ENCODE assay signal across 24 cellular contexts in genomic region chr6:43328528-43328927, GRCh38. TPM values are rescaled to one million over a fixed set of nuclear protein-coding genes. Genes with fewer than 3 reads are reported as not detected.
DNase-seq lines count a peak whose midpoint lies in the region; ATAC-seq and TF ChIP-seq lines count a peak whose summit lies in the region.
"Had no signal": no experiment of that assay in that cellular context is flagged by ENCODE, and none has a peak within 500 bp of the region (broad histone marks: within the 10 kb centered on the region; RNA-seq: fewer than 3 reads in every experiment).

No MANE protein-coding gene starts in this region.

- no peaks in the 10 kb centered on the region for H3K9me3 ChIP-seq in hepatocyte (ENCODE audit: low read depth)
- H3K9me3 ChIP-seq: esophagus squamous epithelium, HAP-1, left lung had no signal

- peak; percentile 52 for ATAC-seq in activated T-helper 17 cell treated with anti-CD3 and anti-CD28 coated beads, Interleukin-2, amount 50 U/mL, for 72 hours (replicated peaks)
- no peak for ATAC-seq in HG03039 (IDR thresholded peaks at IDR 0.05; ENCODE audit: unreplicated experiment)
- ATAC-seq in HG02759 (IDR thresholded peaks at IDR 0.05; ENCODE audit: unreplicated experiment): no peak
- no peak for ATAC-seq in GM19328 (IDR thresholded peaks at IDR 0.05; ENCODE audit: unreplicated experiment)
- ATAC-seq: activated T-cell treated with anti-CD3 and anti-CD28 coated beads, Interleukin-2, amount 50 U/mL, for 4 hours; effector memory CD8-positive, alpha-beta T cell; left lung had no signal

- no peaks in the 10 kb centered on the region for H3K79me2 ChIP-seq in hepatocyte

- H3K4me1 Mint-ChIP-seq in activated T-helper 17 cell treated with anti-CD3 and anti-CD28 coated beads, Interleukin-2, amount 50 U/mL, for 72 hours: peaks cover 14% of the 10 kb centered on the region

- no peak overlapping the region for H3K4me3 Mint-ChIP-seq in activated T-helper 17 cell treated with anti-CD3 and anti-CD28 coated beads, Interleukin-2, amount 50 U/mL, for 72 hours
- H3K4me3 Mint-ChIP-seq: activated CD4-positive, alpha-beta memory T cell treated with anti-CD3 and anti-CD28 coated beads, Interleukin-2, amount 10 ng/mL, durations not matched to agents 7 days and 5 days; activated naive CD4-positive, alpha-beta T cell treated with anti-CD3 and anti-CD28 coated beads, Interleukin-2, amount 50 U/mL, for 24 hours; activated T-cell treated with anti-CD3 and anti-CD28 coated beads, Interleukin-2, amount 50 U/mL, for 4 hours; effector memory CD8-positive, alpha-beta T cell had no signal

- peak; percentile 16 for DNase-seq in DMS53 (lab: John Stamatoyannopoulos, UW)
- DNase-seq in DMS53 treated with DMSO at 0.1 percent for 48 hours (lab: John Stamatoyannopoulos, UW; ENCODE audit: unreplicated experiment): no peak
- peak; percentile 63 for DNase-seq in hepatocyte (ENCODE audit: low spot score)
- DNase-seq in retinal pigment epithelial cell (ENCODE audit: low read depth): peak; percentile 27
- DNase-seq: activated CD4-positive, alpha-beta memory T cell treated with anti-CD3 and anti-CD28 coated beads, Interleukin-2, amount 10 ng/mL, durations not matched to agents 7 days and 5 days; activated T-cell treated with anti-CD3 and anti-CD28 coated beads, Interleukin-2, amount 50 U/mL, for 4 hours; effector memory CD8-positive, alpha-beta T cell; esophagus squamous epithelium; left lung; NCI-H1436; NCI-H526 treated with DMSO at 0.1 percent for 48 hours; SHP77 treated with DMSO at 0.1 percent for 48 hours; stimulated activated CD8-positive, alpha-beta memory T cell treated with anti-CD3 and anti-CD28 coated beads, Interleukin-4, amount 100 ng/mL, for 48 hours; T-helper 2 cell had no signal

- no peaks in the 10 kb centered on the region for H3K36me3 Mint-ChIP-seq in activated T-helper 17 cell treated with anti-CD3 and anti-CD28 coated beads, Interleukin-2, amount 50 U/mL, for 72 hours (ENCODE audit: low read depth)

- WGBS in hepatocyte (ENCODE audit: low lambda C conversion rate, missing lambda C conversion rate): 24% methylated on average over 1 of the region's 1 CpG

- H3K4me2 ChIP-seq in hepatocyte: no peak overlapping the region

- H3K27me3 ChIP-seq in hepatocyte: no peaks in the 10 kb centered on the region
- H3K27me3 ChIP-seq: esophagus squamous epithelium, left lung had no signal

- H3K4me3 ChIP-seq in hepatocyte (no peak overlapping the region), retinal pigment epithelial cell (ENCODE audit: low read length) (no peak overlapping the region)
- H3K4me3 ChIP-seq: esophagus squamous epithelium, HAP-1, left lung had no signal

- no peaks in the 10 kb centered on the region for H3K36me3 ChIP-seq in hepatocyte (replicated peaks; ENCODE audit: insufficient read depth, low read depth)
- H3K36me3 ChIP-seq: HAP-1, left lung had no signal

- H3K9me3 Mint-ChIP-seq in activated T-helper 17 cell treated with anti-CD3 and anti-CD28 coated beads, Interleukin-2, amount 50 U/mL, for 72 hours: no peaks in the 10 kb centered on the region
- H3K9me3 Mint-ChIP-seq: activated CD4-positive, alpha-beta memory T cell treated with anti-CD3 and anti-CD28 coated beads, Interleukin-2, amount 10 ng/mL, durations not matched to agents 7 days and 5 days; activated naive CD4-positive, alpha-beta T cell treated with anti-CD3 and anti-CD28 coated beads, Interleukin-2, amount 50 U/mL, for 24 hours; activated T-cell treated with anti-CD3 and anti-CD28 coated beads, Interleukin-2, amount 50 U/mL, for 4 hours; effector memory CD8-positive, alpha-beta T cell had no signal

- H3K4me1 ChIP-seq in hepatocyte (ENCODE audit: insufficient read depth): peaks cover 4% of the 10 kb centered on the region
- H3K4me1 ChIP-seq: esophagus squamous epithelium, HAP-1 had no signal

- H3K9me2 ChIP-seq in hepatocyte (replicated peaks; ENCODE audit: insufficient read depth): no peaks in the 10 kb centered on the region

- H4K20me1 ChIP-seq in hepatocyte (ENCODE audit: insufficient read depth, poor library complexity, severe bottlenecking): no peaks in the 10 kb centered on the region

- TF ChIP-seq CTCF in hepatocyte (IDR thresholded peaks at IDR 0.05; ENCODE audit: poor library complexity) (no peak), retinal pigment epithelial cell (conservative IDR thresholded peaks at IDR 0.05; ENCODE audit: low read depth, low read length) (no peak)

- H3K27ac Mint-ChIP-seq in activated T-helper 17 cell treated with anti-CD3 and anti-CD28 coated beads, Interleukin-2, amount 50 U/mL, for 72 hours: no peak overlapping the region
- H3K27ac Mint-ChIP-seq: activated CD4-positive, alpha-beta memory T cell treated with anti-CD3 and anti-CD28 coated beads, Interleukin-2, amount 10 ng/mL, durations not matched to agents 7 days and 5 days; activated naive CD4-positive, alpha-beta T cell treated with anti-CD3 and anti-CD28 coated beads, Interleukin-2, amount 50 U/mL, for 24 hours; effector memory CD8-positive, alpha-beta T cell had no signal

- H3K27ac ChIP-seq in hepatocyte: peak overlapping the region; percentile 78
- H3K27ac ChIP-seq: 22Rv1, esophagus squamous epithelium, left lung had no signal

- no peak overlapping the region for H2AFZ ChIP-seq in hepatocyte

- H3K27me3 Mint-ChIP-seq in activated T-helper 17 cell treated with anti-CD3 and anti-CD28 coated beads, Interleukin-2, amount 50 U/mL, for 72 hours: no peaks in the 10 kb centered on the region
- H3K27me3 Mint-ChIP-seq: activated CD4-positive, alpha-beta memory T cell treated with anti-CD3 and anti-CD28 coated beads, Interleukin-2, amount 10 ng/mL, durations not matched to agents 7 days and 5 days; activated naive CD4-positive, alpha-beta T cell treated with anti-CD3 and anti-CD28 coated beads, Interleukin-2, amount 50 U/mL, for 24 hours; effector memory CD8-positive, alpha-beta T cell had no signal

RNA-seq across cellular contexts. Expression of gene CRIP3, which starts 19.9 kb away (rescaled TPM):
- total RNA-seq in activated T-helper 17 cell treated with anti-CD3 and anti-CD28 coated beads, Interleukin-2, amount 50 U/mL, for 72 hours: 1 to 10 TPM; 4.2 to 4.6 TPM
- total RNA-seq in hepatocyte: 0.80 and 1.6 TPM in 2 replicates
- polyA plus RNA-seq in hepatocyte: 1.0 and 1.5 TPM in 2 replicates
- total RNA-seq: astrocyte had no signal

RNA-seq across cellular contexts. Expression of gene SLC22A7, which starts 30.5 kb away (rescaled TPM):
- total RNA-seq in activated T-helper 17 cell treated with anti-CD3 and anti-CD28 coated beads, Interleukin-2, amount 50 U/mL, for 72 hours: not detected
- total RNA-seq in hepatocyte: 24.3 and 31.5 TPM in 2 replicates
- 18.5 and 40.1 TPM in 2 replicates for polyA plus RNA-seq in hepatocyte
- total RNA-seq: activated CD4-positive, alpha-beta memory T cell treated with anti-CD3 and anti-CD28 coated beads, Interleukin-2, amount 10 ng/mL, durations not matched to agents 7 days and 5 days; activated T-cell treated with anti-CD3 and anti-CD28 coated beads, Interleukin-2, amount 50 U/mL, for 4 hours; astrocyte; esophagus squamous epithelium; left lung; subcutaneous adipose tissue; urinary bladder had no signal

RNA-seq across cellular contexts. Expression of gene ZNF318, which starts 40.9 kb away (rescaled TPM):
- total RNA-seq in activated T-helper 17 cell treated with anti-CD3 and anti-CD28 coated beads, Interleukin-2, amount 50 U/mL, for 72 hours: 10 to 100 TPM; 11.2 to 21.0 TPM
- total RNA-seq in hepatocyte: 13.4 and 14.4 TPM in 2 replicates
- polyA plus RNA-seq in hepatocyte: 6.4 and 6.9 TPM in 2 replicates

Comparison
In these comparisons a context has a peak if more than half of its experiments do, and no peak if none do; other contexts are left out.
1. RNA of gene SLC22A7, which starts 30.5 kb away (total RNA-seq): 24.3 to 31.5 TPM in hepatocyte; not detected in activated T-helper 17 cell treated with anti-CD3 and anti-CD28 coated beads, Interleukin-2, amount 50 U/mL, for 72 hours; every median in the first group is over 10 times any median in the second.